In genomic region chr1:82273816-82274215, GRCh38 we compare ENCODE assay signal across 27 cellular contexts.
DNase-seq lines count a peak whose midpoint lies in the region; ATAC-seq, FAIRE-seq and TF ChIP-seq lines count a peak whose summit lies in the region.
"Had no signal": no experiment of that assay in that cellular context is flagged by ENCODE, and none has a peak within 500 bp of the region (broad histone marks: within the 10 kb centered on the region; RNA-seq: fewer than 3 reads in every experiment).

No MANE protein-coding gene starts in this region.

- no peaks in the 10 kb centered on the region for H3K9me3 ChIP-seq in H9 (ENCODE audit: control insufficient read depth, low read depth, low read length)
- H3K9me3 ChIP-seq: adrenal gland, esophagus squamous epithelium, psoas muscle, stomach, tibial artery had no signal

- H2BK12ac ChIP-seq in H9 (ENCODE audit: insufficient read length, low read depth, low read length) = no peak overlapping the region

- H3K79me1 ChIP-seq in H9 (ENCODE audit: insufficient read depth, low read depth, low read length, poor library complexity, severe bottlenecking) = no peaks in the 10 kb centered on the region

- FAIRE-seq in bronchial epithelial cell (lab: Jason Lieb, UNC) = no peak
- FAIRE-seq: G401.6, GM19239, keratinocyte had no signal

- no peak overlapping the region for H4K5ac ChIP-seq in H9 (ENCODE audit: insufficient read length, low read depth, low read length)

- H3K36me3 ChIP-seq in bronchial epithelial cell (ENCODE audit: control insufficient read depth, insufficient read depth, low read length) = no peaks in the 10 kb centered on the region
- H3K36me3 ChIP-seq: adrenal gland, esophagus squamous epithelium, stomach, tibial artery had no signal

- H3K9me3 Mint-ChIP-seq in osteocyte (ENCODE audit: unreplicated experiment) (peaks cover 4% of the 10 kb centered on the region), H9 (no peaks in the 10 kb centered on the region)
- H3K9me3 Mint-ChIP-seq in naive thymus-derived CD8-positive, alpha-beta T cell = peaks cover 0 to 9% (median 0%) of the 10 kb centered on the region in 9 donors
- H3K9me3 Mint-ChIP-seq: activated T-cell treated with anti-CD3 and anti-CD28 coated beads, Interleukin-2, amount 50 U/mL, for 72 hours; endodermal cell had no signal

- H3K27ac Mint-ChIP-seq in osteocyte (ENCODE audit: unreplicated experiment) (peak overlapping the region; percentile 36), H9 (no peak overlapping the region)
- no peak overlapping the region for H3K27ac Mint-ChIP-seq in naive thymus-derived CD8-positive, alpha-beta T cell
- H3K27ac Mint-ChIP-seq: activated T-cell treated with anti-CD3 and anti-CD28 coated beads, Interleukin-2, amount 50 U/mL, for 72 hours; endodermal cell had no signal

- no peaks in the 10 kb centered on the region for H3K36me3 Mint-ChIP-seq in osteocyte (ENCODE audit: unreplicated experiment)
- no peaks in the 10 kb centered on the region for H3K36me3 Mint-ChIP-seq in H9 (ENCODE audit: insufficient read depth in 1 of 3, low read depth in 3 of 3)
- H3K36me3 Mint-ChIP-seq in naive thymus-derived CD8-positive, alpha-beta T cell = no peaks in the 10 kb centered on the region

- H3K18ac ChIP-seq in H9 (ENCODE audit: insufficient read length, low read depth, low read length) = no peak overlapping the region

- H3K27me3 Mint-ChIP-seq in osteocyte (ENCODE audit: unreplicated experiment) (no peaks in the 10 kb centered on the region), H9 (ENCODE audit: low read depth) (no peaks in the 10 kb centered on the region)
- H3K27me3 Mint-ChIP-seq in naive thymus-derived CD8-positive, alpha-beta T cell = no peaks in the 10 kb centered on the region

- no peak overlapping the region for H2BK15ac ChIP-seq in H9 (ENCODE audit: low read depth, low read length)

- H2BK5ac ChIP-seq in H9 (ENCODE audit: insufficient read length, low read length) = no peak overlapping the region

- no peak overlapping the region for H3K27ac ChIP-seq in H9 (ENCODE audit: insufficient read length, low read depth, low read length)
- H3K27ac ChIP-seq: adrenal gland, coronary artery, esophagus squamous epithelium, psoas muscle, stomach, tibial artery had no signal

- no peaks in the 10 kb centered on the region for H3K4me1 ChIP-seq in H9 (ENCODE audit: insufficient read depth, low read length)
- H3K4me1 ChIP-seq: adrenal gland, esophagus squamous epithelium, psoas muscle had no signal

- no peak overlapping the region for H3T11ph ChIP-seq in H9 (ENCODE audit: low read length)

- no peak overlapping the region for H3K56ac ChIP-seq in H9 (ENCODE audit: insufficient read length, low read depth, low read length)

- no CpG with 5 or more reads among the region's 2 CpGs for WGBS in H9 (ENCODE audit: extremely low coverage, insufficient read length, low lambda C conversion rate)

- H4K8ac ChIP-seq in H9 (replicated peaks; ENCODE audit: insufficient read length, low read depth, low read length) = no peak overlapping the region

- no peaks in the 10 kb centered on the region for H3K23me2 ChIP-seq in H9 (ENCODE audit: insufficient read length, low read depth, low read length, poor library complexity, severe bottlenecking)

- ATAC-seq in naive thymus-derived CD8-positive, alpha-beta T cell = no peak
- ATAC-seq: activated T-cell treated with anti-CD3 and anti-CD28 coated beads, Interleukin-2, amount 50 U/mL, for 72 hours; psoas muscle had no signal

- no peak overlapping the region for H2BK120ac ChIP-seq in H9 (ENCODE audit: low read depth, low read length, poor library complexity, severe bottlenecking)

- no peaks in the 10 kb centered on the region for H4K20me1 ChIP-seq in H9 (ENCODE audit: control insufficient read depth, insufficient read depth, insufficient read length)

- no peak overlapping the region for H3K9ac ChIP-seq in H9 (ENCODE audit: extremely low read depth, insufficient read length, low read length)

- no peak overlapping the region for H2AK5ac ChIP-seq in H9 (ENCODE audit: insufficient read length, low read length)

- H3K4me1 Mint-ChIP-seq in osteocyte (ENCODE audit: unreplicated experiment) (peaks cover 19% of the 10 kb centered on the region), H9 (no peaks in the 10 kb centered on the region)
- H3K4me1 Mint-ChIP-seq in naive thymus-derived CD8-positive, alpha-beta T cell = no peaks in the 10 kb centered on the region

- H3K4me3 ChIP-seq in bronchial epithelial cell (ENCODE audit: low read depth, low read length) (no peak overlapping the region), fibroblast of pulmonary artery (replicated peaks; ENCODE audit: low read depth, low read length) (no peak overlapping the region)
- H3K4me3 ChIP-seq: adrenal gland, coronary artery, esophagus squamous epithelium, psoas muscle, stomach, tibial artery had no signal

- H3K27me3 ChIP-seq in bronchial epithelial cell (ENCODE audit: control insufficient read depth, insufficient read depth, low read length) = no peaks in the 10 kb centered on the region
- no peaks in the 10 kb centered on the region for H3K27me3 ChIP-seq in H9 (ENCODE audit: insufficient read depth, low read length)
- H3K27me3 ChIP-seq: adrenal gland, esophagus squamous epithelium, stomach, tibial artery had no signal

- no peak overlapping the region for H3K23ac ChIP-seq in H9 (ENCODE audit: insufficient read length, low read depth, low read length)

- no peak overlapping the region for H3K4ac ChIP-seq in H9 (ENCODE audit: low read depth, low read length)

- H2AFZ ChIP-seq in H9 (ENCODE audit: low read length) = no peak overlapping the region

- DNase-seq in HT1080 (ENCODE audit: low read depth) (peak; percentile 9), bronchial epithelial cell (ENCODE audit: low read depth) (peak; percentile 7), fibroblast of pulmonary artery (ENCODE audit: low read depth) (peak; percentile 49), osteocyte (ENCODE audit: extremely low spot score, unreplicated experiment) (no peak), H9 (no peak), NCI-H2081 (lab: John Stamatoyannopoulos, UW) (no peak)
- no peak for DNase-seq in naive thymus-derived CD8-positive, alpha-beta T cell
- DNase-seq: ACHN; activated CD4-positive, alpha-beta T cell treated with anti-CD3 and anti-CD28 coated beads, Interleukin-2, amount 50 U/mL, for 4 hours; activated naive CD4-positive, alpha-beta T cell treated with Interleukin-2 at 50 U/mL for 16 hours; activated T-cell treated with anti-CD3 and anti-CD28 coated beads, Interleukin-2, amount 50 U/mL, for 72 hours; adrenal gland; endodermal cell; esophagus squamous epithelium; NCI-H1092 treated with DMSO at 0.1 percent for 48 hours; NCI-H187 treated with DMSO at 0.1 percent for 48 hours; NCI-H345; NCI-H748 treated with DMSO at 0.1 percent for 48 hours; psoas muscle; stimulated activated CD8-positive, alpha-beta memory T cell treated with anti-CD3 and anti-CD28 coated beads, Interleukin-4, amount 100 ng/mL, for 48 hours; stomach; T-helper 1 cell; tibial artery had no signal

- TF ChIP-seq CTCF in bronchial epithelial cell (IDR thresholded peaks at IDR 0.05; ENCODE audit: insufficient read depth, low read length, severe bottlenecking) (no peak), fibroblast of pulmonary artery (IDR thresholded peaks at IDR 0.05; ENCODE audit: low read length, missing control alignments) (no peak), osteocyte (IDR thresholded peaks at IDR 0.05) (no peak), H9 (conservative IDR thresholded peaks at IDR 0.05) (no peak)

- H3K14ac ChIP-seq in H9 (ENCODE audit: insufficient read depth, low read length) = no peak overlapping the region

- H3K79me2 ChIP-seq in H9 (ENCODE audit: insufficient read depth, low read length) = no peaks in the 10 kb centered on the region

- no peak overlapping the region for H3K4me2 ChIP-seq in H9 (ENCODE audit: insufficient read depth, insufficient read length, low read length)

- no peak overlapping the region for H3K4me3 Mint-ChIP-seq in osteocyte (ENCODE audit: unreplicated experiment)
- no peak overlapping the region for H3K4me3 Mint-ChIP-seq in H9
- no peak overlapping the region for H3K4me3 Mint-ChIP-seq in naive thymus-derived CD8-positive, alpha-beta T cell
- H3K4me3 Mint-ChIP-seq: activated T-cell treated with anti-CD3 and anti-CD28 coated beads, Interleukin-2, amount 50 U/mL, for 72 hours; endodermal cell had no signal

- H2BK20ac ChIP-seq in H9 (ENCODE audit: low read depth, low read length, poor library complexity, severe bottlenecking) = no peak overlapping the region

- no peak overlapping the region for H4K91ac ChIP-seq in H9 (ENCODE audit: insufficient read length, low read depth, low read length)

- POLR2A ChIA-PET in naive thymus-derived CD8-positive, alpha-beta T cell (lab: Charles Lee) = no interaction called here

Comparison
In these comparisons a context has a peak if more than half of its experiments do, and no peak if none do; other contexts are left out.
1. DNase-seq: peak in HT1080 (single experiment), bronchial epithelial cell (single experiment) and fibroblast of pulmonary artery (single experiment); none in osteocyte (single experiment), H9 (single experiment), NCI-H2081 (0 of 2) and naive thymus-derived CD8-positive, alpha-beta T cell (0 of 10).